Comparison of ENCODE assay signal across 9 cellular contexts in the genomic region with DNA sequence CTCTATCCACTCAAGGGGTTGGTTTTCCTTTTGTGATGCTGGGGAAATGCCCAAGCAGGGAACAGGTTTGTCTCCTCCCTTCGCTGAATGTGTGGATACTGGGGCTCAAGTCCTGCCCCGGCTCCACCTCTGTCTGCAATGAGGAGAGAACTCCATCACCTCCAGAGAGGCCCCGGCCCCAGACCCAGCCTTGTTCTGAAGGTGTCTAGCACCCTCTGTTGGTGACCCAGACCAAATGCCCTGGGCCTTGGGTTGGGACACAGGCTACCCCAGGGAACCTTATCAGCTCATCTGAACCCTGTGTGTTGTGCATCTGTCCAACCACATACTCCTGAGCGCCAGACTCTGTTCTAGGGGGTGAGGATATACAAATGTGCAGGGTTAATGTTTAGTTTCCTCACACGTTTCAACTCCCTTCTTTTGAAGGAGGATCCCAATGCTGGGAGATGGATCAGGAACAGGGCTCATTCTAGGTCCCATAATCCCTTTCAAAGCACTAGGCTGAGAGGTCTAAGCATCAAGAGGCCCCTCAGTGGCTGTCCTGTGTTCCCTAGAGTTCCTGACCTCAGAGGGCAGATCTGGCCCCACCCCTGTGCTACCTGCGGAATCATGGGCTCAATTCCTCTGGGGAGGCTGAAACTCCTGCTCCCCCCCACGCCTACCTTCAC.
DNase-seq lines count a peak whose midpoint lies in the region; ATAC-seq and TF ChIP-seq lines count a peak whose summit lies in the region.
"Had no signal": no experiment of that assay in that cellular context is flagged by ENCODE, and none has a peak within 500 bp of the region (broad histone marks: within the 10 kb centered on the region; RNA-seq: fewer than 3 reads in every experiment).

No MANE protein-coding gene starts in this region.

- H2AFZ ChIP-seq in HCT116 (ENCODE audit: low read depth, low read length, poor library complexity, severe bottlenecking) (no peak overlapping the region), OCI-LY3 (ENCODE audit: low read depth, low read length) (peak overlapping the region; percentile 23; the same call in 1 of the 2 replicates)

- H3K9ac ChIP-seq in HCT116 (ENCODE audit: low read length): no peak overlapping the region
- H3K9ac ChIP-seq in OCI-LY3 (ENCODE audit: low read length): no peak overlapping the region

- TF ChIP-seq POLR2A in HCT116 (IDR thresholded peaks at IDR 0.05; ENCODE audit: borderline replicate concordance, extremely low read depth, insufficient read depth, insufficient read length): no peak
- TF ChIP-seq POLR2A in spleen (IDR thresholded peaks at IDR 0.05): no peak

- H3K27me3 Mint-ChIP-seq in activated T-cell treated with anti-CD3 and anti-CD28 coated beads, Interleukin-2, amount 50 U/mL, for 4 hours (ENCODE audit: low read depth): peaks cover 7% of the 10 kb centered on the region

- RAD21 ChIA-PET in HCT116 (lab: Charles Lee; ENCODE audit: low non-redundant PET in 1 of 2, low total read pairs in 2 of 2, uncharacterized antibody in 2 of 2, unreplicated experiment in 2 of 2): interaction anchor here in 1 of 2 experiments (1.6 kb wide), 1 partner anchor 199 kb away, joined by 7 read pairs; no protein-coding TSS in a partner anchor

- H3K27me3 ChIP-seq in HCT116 (ENCODE audit: insufficient read depth, low read length) (peaks cover 11% of the 10 kb centered on the region; the same call in 1 of the 2 replicates), OCI-LY3 (ENCODE audit: low read depth, low read length) (peaks cover 23% of the 10 kb centered on the region), spleen (replicated peaks in 1 of 7) (peaks cover 0 to 7% (median 0%) of the 10 kb centered on the region in 7 donors)

- no TSS peak for BruUV-seq in HCT116 (replicated peaks; lab: Mats Ljungman, UMichigan)

- CTCF ChIA-PET in HCT116 (lab: Charles Lee): interaction anchor here (0.6 to 2.4 kb wide), 5 partner anchors 12 to 424 kb away, joined by 3 to 25 read pairs (median 3); no protein-coding TSS in a partner anchor

- H3K36me3 ChIP-seq in HCT116 (ENCODE audit: control insufficient read depth in 1 of 2, insufficient read depth in 2 of 2, low read length in 2 of 2): no peaks in the 10 kb centered on the region
- H3K36me3 ChIP-seq in OCI-LY3 (replicated peaks; ENCODE audit: low read depth, low read length): no peaks in the 10 kb centered on the region
- H3K36me3 ChIP-seq in spleen: no peaks in the 10 kb centered on the region

- peak; percentile 96 for ATAC-seq in HCT116
- ATAC-seq in activated T-cell treated with anti-CD3 and anti-CD28 coated beads, Interleukin-2, amount 50 U/mL, for 4 hours: peak; percentile 68 to 78

- DNase-seq in DMS53 treated with DMSO at 0.1 percent for 48 hours (lab: John Stamatoyannopoulos, UW; ENCODE audit: unreplicated experiment) (peak; percentile 37), HCT116 (ENCODE audit: low read depth, low spot score) (peak; percentile 21), globus pallidus (ENCODE audit: low spot score) (peak; percentile 7), spleen (no peak), midbrain (lab: John Stamatoyannopoulos, UW) (no peak), DMS79 treated with DMSO at 0.1 percent for 48 hours (lab: John Stamatoyannopoulos, UW) (no peak)
- DNase-seq in activated T-cell treated with anti-CD3 and anti-CD28 coated beads, Interleukin-2, amount 50 U/mL, for 4 hours: peak; percentile 42

- H3K4me1 Mint-ChIP-seq in activated T-cell treated with anti-CD3 and anti-CD28 coated beads, Interleukin-2, amount 50 U/mL, for 4 hours (ENCODE audit: low read depth): no peaks in the 10 kb centered on the region

- 51 to 78% (median 66%) methylated on average over 7 of the region's 7 CpGs for WGBS in spleen, 5 donors

- no peaks in the 10 kb centered on the region for H3K36me3 Mint-ChIP-seq in activated T-cell treated with anti-CD3 and anti-CD28 coated beads, Interleukin-2, amount 50 U/mL, for 4 hours (ENCODE audit: insufficient read depth)

- H3K9me3 ChIP-seq in HCT116 (ENCODE audit: control insufficient read depth in 1 of 2, insufficient read depth in 1 of 2, low read depth in 1 of 2, low read length in 2 of 2) (no peaks in the 10 kb centered on the region), OCI-LY3 (ENCODE audit: insufficient read depth, low read length) (no peaks in the 10 kb centered on the region), spleen (no peaks in the 10 kb centered on the region)

- H3K4me1 ChIP-seq in HCT116 (ENCODE audit: control insufficient read depth in 1 of 2, insufficient read depth in 2 of 2, low read length in 2 of 2): peaks cover 0 to 3% of the 10 kb centered on the region in 2 experiments; a peak in 1 of 4 replicates
- peaks cover 38% of the 10 kb centered on the region for H3K4me1 ChIP-seq in OCI-LY3 (ENCODE audit: low read length)
- H3K4me1 ChIP-seq in spleen: peaks cover 0 to 8% (median 3%) of the 10 kb centered on the region in 6 donors

- no peak overlapping the region for H3K4me2 ChIP-seq in HCT116 (ENCODE audit: low read length)
- H3K4me2 ChIP-seq in OCI-LY3 (ENCODE audit: low read length): no peak overlapping the region

- no peak overlapping the region for H3K27ac ChIP-seq in HCT116 (ENCODE audit: low read depth, low read length)
- no peak overlapping the region for H3K27ac ChIP-seq in OCI-LY3 (ENCODE audit: low read length)
- H3K27ac ChIP-seq in spleen: peak overlapping the region in 2 of 8 donors; percentile 21 to 30
- H3K27ac ChIP-seq: SK-N-MC had no signal

- H4K20me1 ChIP-seq in HCT116 (ENCODE audit: insufficient read depth) (no peaks in the 10 kb centered on the region), OCI-LY3 (ENCODE audit: insufficient read depth, low read length) (no peaks in the 10 kb centered on the region)

- H3K9me2 ChIP-seq in HCT116 (ENCODE audit: insufficient read depth): no peaks in the 10 kb centered on the region

- TF ChIP-seq CTCF in HCT116 (IDR thresholded peaks at IDR 0.05 in 2 of 3, conservative IDR thresholded peaks at IDR 0.05 in 1 of 3; ENCODE audit: borderline replicate concordance in 1 of 3, insufficient read depth in 1 of 3, low read depth in 2 of 3, low read length in 2 of 3) (peak; percentile 60 to 82 (median 80)), OCI-LY3 (IDR thresholded peaks at IDR 0.05; ENCODE audit: low read depth, low read length) (peak; percentile 96), spleen (IDR thresholded peaks at IDR 0.05 in 8 of 11, conservative IDR thresholded peaks at IDR 0.05 in 3 of 11) (peak in 8 of 11 experiments; percentile 43 to 67 (median 56))

- H3K4me3 ChIP-seq in HCT116 (replicated peaks in 1 of 2; ENCODE audit: low read depth in 1 of 2, low read length in 2 of 2) (no peak overlapping the region), OCI-LY3 (ENCODE audit: low read length) (no peak overlapping the region), spleen (no peak overlapping the region)
- H3K4me3 ChIP-seq: SK-N-MC had no signal

- peak; percentile 79 for TF ChIP-seq RAD21 in HCT116 (IDR thresholded peaks at IDR 0.05; ENCODE audit: low read depth)

- no peaks in the 10 kb centered on the region for H3K9me3 Mint-ChIP-seq in activated T-cell treated with anti-CD3 and anti-CD28 coated beads, Interleukin-2, amount 50 U/mL, for 4 hours

- no peaks in the 10 kb centered on the region for H3K79me2 ChIP-seq in HCT116 (ENCODE audit: insufficient read depth, low read length)
- H3K79me2 ChIP-seq in OCI-LY3 (ENCODE audit: low read length): no peaks in the 10 kb centered on the region

- H3K4me3 Mint-ChIP-seq in activated T-cell treated with anti-CD3 and anti-CD28 coated beads, Interleukin-2, amount 50 U/mL, for 4 hours: no peak overlapping the region

- intact Hi-C loops in HCT116 (cut with micrococcal nuclease): loop anchor here (1.0 to 5.0 kb wide), 3 partner anchors 200 to 901 kb away; no protein-coding TSS in a partner anchor
- intact Hi-C loops in spleen (cut with DNase I; ENCODE audit: low total_unique reads): loop anchor here (5.0 kb wide), 1 partner anchor 201 kb away; no protein-coding TSS in a partner anchor

- POLR2A ChIA-PET in HCT116 (lab: Charles Lee): no interaction called here

TF ChIP-seq in HCT116, 20 proteins besides CTCF, POLR2A, EP300 and RAD21:
- TF ChIP-seq SP1 (IDR thresholded peaks at IDR 0.05; ENCODE audit: low read depth) (no peak), JUND (IDR thresholded peaks at IDR 0.05) (no peak), EGR1 (IDR thresholded peaks at IDR 0.05; ENCODE audit: low read depth) (no peak), TCF7L2 (IDR thresholded peaks at IDR 0.05; ENCODE audit: borderline replicate concordance, extremely low read depth, insufficient read depth, insufficient read length) (no peak), EZH2phosphoT487 (IDR thresholded peaks at IDR 0.05; ENCODE audit: borderline replicate concordance) (no peak), SRF (IDR thresholded peaks at IDR 0.05; ENCODE audit: low read depth) (no peak), SIN3A (IDR thresholded peaks at IDR 0.05; ENCODE audit: low read depth) (no peak), ELF1 (IDR thresholded peaks at IDR 0.05; ENCODE audit: borderline replicate concordance, low read depth) (no peak), ZFX (IDR thresholded peaks at IDR 0.05) (no peak), EZH2 (IDR thresholded peaks at IDR 0.05) (no peak), YY1 (IDR thresholded peaks at IDR 0.05; ENCODE audit: extremely low read depth, insufficient replicate concordance, low read depth, low read length) (no peak), CEBPB (IDR thresholded peaks at IDR 0.05; ENCODE audit: low read depth) (no peak), ZNF274 (IDR thresholded peaks at IDR 0.05; ENCODE audit: low read depth, low read length) (no peak), FOSL1 (IDR thresholded peaks at IDR 0.05; ENCODE audit: low read depth) (no peak), CBX3 (IDR thresholded peaks at IDR 0.05; ENCODE audit: low read depth) (no peak)
- TF ChIP-seq, protein P1, sequence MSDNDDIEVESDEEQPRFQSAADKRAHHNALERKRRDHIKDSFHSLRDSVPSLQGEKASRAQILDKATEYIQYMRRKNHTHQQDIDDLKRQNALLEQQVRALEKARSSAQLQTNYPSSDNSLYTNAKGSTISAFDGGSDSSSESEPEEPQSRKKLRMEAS (IDR thresholded peaks at IDR 0.05): no peak
TF ChIP-seq in HCT116: peak in this region for 0.

Comparison
In these comparisons a context has a peak if more than half of its experiments do, and no peak if none do; other contexts are left out.
1. DNase-seq: peak in DMS53 treated with DMSO at 0.1 percent for 48 hours (single experiment), HCT116 (single experiment), activated T-cell treated with anti-CD3 and anti-CD28 coated beads, Interleukin-2, amount 50 U/mL, for 4 hours (single experiment) and globus pallidus (single experiment); none in spleen (single experiment), midbrain (single experiment) and DMS79 treated with DMSO at 0.1 percent for 48 hours (single experiment).
2. Peak in every context shown above with its lines, with median percentiles within 50 percentile points of each other: CTCF ChIP-seq.